25 cellular contexts compared by ENCODE assay signal in the genomic region with DNA sequence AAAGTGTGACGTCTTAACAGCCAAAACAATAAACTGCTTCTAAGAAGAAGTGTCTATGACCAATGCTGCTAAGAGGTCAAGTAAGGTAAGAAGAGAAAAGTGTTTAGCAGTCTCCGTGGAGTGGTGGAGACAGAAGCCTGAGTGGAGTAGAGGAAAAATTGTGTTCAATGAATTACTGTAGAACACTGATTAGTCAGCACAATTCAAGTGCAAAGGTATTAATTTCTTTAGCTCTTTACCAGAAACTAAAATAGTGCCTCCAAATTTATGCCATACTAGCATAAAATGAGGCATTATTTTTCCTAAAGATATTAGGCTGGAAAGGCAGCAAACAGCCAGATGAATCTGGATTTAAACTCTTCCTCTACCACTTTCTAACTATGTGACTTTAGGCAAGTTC.
"Had no signal": no experiment of that assay in that cellular context is flagged by ENCODE, and none has a peak within 500 bp of the region (broad histone marks: within the 10 kb centered on the region; RNA-seq: fewer than 3 reads in every experiment).

No MANE protein-coding gene starts in this region.

- ATAC-seq: T-cell had no signal

- H3K27ac ChIP-seq: SJSA1 had no signal

- H3K36me3 ChIP-seq: MG63, SJSA1 had no signal

- H3K9me3 Mint-ChIP-seq: T-cell had no signal

- H3K9ac ChIP-seq: SK-N-SH had no signal

- H3K4me1 ChIP-seq: SJSA1 had no signal

- H3K9me3 ChIP-seq: MG63, SJSA1, SK-N-SH had no signal

- H3K36me3 Mint-ChIP-seq: T-cell had no signal

- FAIRE-seq: RCC 7860 had no signal

- H3K27me3 Mint-ChIP-seq: T-cell had no signal

- H3K4me3 ChIP-seq: MG63, SJSA1 had no signal

- DNase-seq: Karpas-422, KG1, MG63, NCI-H1092, NCI-H1105 treated with DMSO at 0.1 percent for 48 hours, NCI-H1417 treated with DMSO at 0.1 percent for 48 hours, NCI-H146, NCI-H1694 treated with DMSO at 0.1 percent for 48 hours, NCI-H1930, NCI-H2081, NCI-H2107, NCI-H226, NCI-H446, NCI-H510A, NCI-H524 treated with DMSO at 0.1 percent for 48 hours, NCI-H69, NCI-H774, Right ventricle myocardium superior, RPMI8226, SIG-M5, SK-N-SH, SW 1271, T-cell had no signal

- H3K27ac Mint-ChIP-seq: T-cell had no signal

- H3K27me3 ChIP-seq: MG63, SJSA1 had no signal

- H3K4me3 Mint-ChIP-seq: T-cell had no signal

- H3K4me2 ChIP-seq: SK-N-SH had no signal

- H3K4me1 Mint-ChIP-seq: T-cell had no signal
